1 cellular context compared by ENCODE assay signal in genomic region chr6:32153835-32154513, GRCh38.
TF ChIP-seq lines count a peak whose summit lies in the region.

Gene PPT2, plus strand, starts transcription at chr6:32154141. Its CDS starts 454 bp downstream, at chr6:32154595.

TF ChIP-seq in HepG2, 621 proteins besides CTCF, POLR2A, EP300 and RAD21 (continued from another document and continues in another):
- TF ChIP-seq PAXIP1 (CRISPR knock-in tag; conservative IDR thresholded peaks at IDR 0.05) (peak; percentile 73), ZNF816 (CRISPR knock-in tag; IDR thresholded peaks at IDR 0.05; ENCODE audit: borderline replicate concordance) (peak; percentile 86; the same call in 1 of the 2 replicates), MAFK (conservative IDR thresholded peaks at IDR 0.05 in 1 of 2, IDR thresholded peaks at IDR 0.05 in 1 of 2; ENCODE audit: low read length in 2 of 2) (no peak), ETV5 (CRISPR knock-in tag; IDR thresholded peaks at IDR 0.05; ENCODE audit: borderline replicate concordance) (peak; percentile 82), PCBP1 (IDR thresholded peaks at IDR 0.05; ENCODE audit: borderline replicate concordance, low read depth, low read length) (peak; percentile 86), CHD2 (IDR thresholded peaks at IDR 0.05; ENCODE audit: low read depth, low read length) (peak; percentile 90), ZNF782 (CRISPR knock-in tag; IDR thresholded peaks at IDR 0.05; ENCODE audit: borderline replicate concordance) (peak; percentile 81; the same call in 1 of the 2 replicates), TRAFD1 (CRISPR knock-in tag; IDR thresholded peaks at IDR 0.05; ENCODE audit: borderline replicate concordance) (peak; percentile 11; the same call in 1 of the 2 replicates), BORCS8-MEF2B (CRISPR knock-in tag; IDR thresholded peaks at IDR 0.05) (no peak; the same call in 1 of the 2 replicates), ZNF160 (CRISPR knock-in tag; IDR thresholded peaks at IDR 0.05) (no peak; the same call in 1 of the 2 replicates), CREM (IDR thresholded peaks at IDR 0.05) (peak; percentile 98), CREM (CRISPR knock-in tag; IDR thresholded peaks at IDR 0.05) (peak; percentile 88), ATF1 (CRISPR knock-in tag; IDR thresholded peaks at IDR 0.05) (peak; percentile 96), ZBTB14 (CRISPR knock-in tag; IDR thresholded peaks at IDR 0.05) (0 out of 2 replicates have a peak, but pooled peaks have one; percentile 17), CBFB (CRISPR knock-in tag; IDR thresholded peaks at IDR 0.05) (no peak), RFXANK (CRISPR knock-in tag; IDR thresholded peaks at IDR 0.05) (0 out of 2 replicates have a peak, but pooled peaks have one; percentile 45), MBNL3 (CRISPR knock-in tag; conservative IDR thresholded peaks at IDR 0.05) (no peak), ZNF503 (CRISPR knock-in tag; IDR thresholded peaks at IDR 0.05) (peak; percentile 80), CEBPG (CRISPR knock-in tag; IDR thresholded peaks at IDR 0.05) (peak; percentile 35; the same call in 1 of the 2 replicates), HIC2 (CRISPR knock-in tag; IDR thresholded peaks at IDR 0.05; ENCODE audit: low read depth) (peak; percentile 61; the same call in 1 of the 2 replicates), ZNF558 (CRISPR knock-in tag; IDR thresholded peaks at IDR 0.05; ENCODE audit: borderline replicate concordance) (no peak), KMT2A (CRISPR knock-in tag; IDR thresholded peaks at IDR 0.05) (no peak; the same call in 1 of the 2 replicates), PHF5A (CRISPR knock-in tag; IDR thresholded peaks at IDR 0.05; ENCODE audit: low read depth, unreplicated experiment) (no peak), SPEN (CRISPR knock-in tag; IDR thresholded peaks at IDR 0.05; ENCODE audit: low read depth) (peak; percentile 85), TEF (CRISPR knock-in tag; IDR thresholded peaks at IDR 0.05) (no peak), MYC (CRISPR knock-in tag; IDR thresholded peaks at IDR 0.05; ENCODE audit: borderline replicate concordance) (peak; percentile 54; the same call in 1 of the 2 replicates), KLF11 (CRISPR knock-in tag; IDR thresholded peaks at IDR 0.05) (peak; percentile 62; the same call in 1 of the 2 replicates), NFKBIZ (CRISPR knock-in tag; IDR thresholded peaks at IDR 0.05) (no peak), ZBTB21 (CRISPR knock-in tag; IDR thresholded peaks at IDR 0.05) (peak; percentile 50; the same call in 1 of the 2 replicates), EZH2 (conservative IDR thresholded peaks at IDR 0.05; ENCODE audit: low read depth, low read length) (no peak), DNMT3B (CRISPR knock-in tag; conservative IDR thresholded peaks at IDR 0.05) (0 out of 2 replicates have a peak, but pooled peaks have one; percentile 10), ZNF570 (CRISPR knock-in tag; IDR thresholded peaks at IDR 0.05; ENCODE audit: borderline replicate concordance) (no peak; the same call in 1 of the 2 replicates), ZNF841 (CRISPR knock-in tag; IDR thresholded peaks at IDR 0.05; ENCODE audit: borderline replicate concordance) (no peak), ZHX2 (IDR thresholded peaks at IDR 0.05; ENCODE audit: low read depth) (peak; percentile 84), ZHX2 (CRISPR knock-in tag; IDR thresholded peaks at IDR 0.05; ENCODE audit: borderline replicate concordance) (no peak), RELA (CRISPR knock-in tag; IDR thresholded peaks at IDR 0.05) (no peak), MEIS1 (CRISPR knock-in tag; IDR thresholded peaks at IDR 0.05; ENCODE audit: borderline replicate concordance) (peak; percentile 80; the same call in 1 of the 2 replicates), RNF219 (CRISPR knock-in tag; IDR thresholded peaks at IDR 0.05) (no peak), CSRNP1 (CRISPR knock-in tag; IDR thresholded peaks at IDR 0.05) (no peak)
